Comparison of ENCODE assay signal across 19 cellular contexts in the genomic region with DNA sequence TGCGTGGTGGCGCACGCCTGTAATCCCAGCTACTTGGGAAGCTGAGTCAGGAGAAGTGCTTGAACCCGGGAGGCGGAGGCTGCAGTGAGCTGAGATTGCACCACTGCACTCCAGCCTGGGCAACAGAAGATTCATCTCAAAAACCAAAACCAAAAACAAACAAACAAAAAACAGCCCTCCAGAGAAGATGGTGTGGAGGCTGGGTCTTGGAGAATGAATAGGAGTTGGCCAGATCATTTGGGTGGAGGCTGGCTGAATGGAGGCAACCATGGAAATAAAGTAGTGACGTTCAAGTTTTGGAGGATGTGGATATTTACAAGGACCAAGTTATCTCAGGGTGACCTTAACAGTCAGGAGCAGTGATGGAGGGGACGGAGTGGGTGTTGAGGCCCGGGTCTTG.
"Had no signal": no experiment of that assay in that cellular context is flagged by ENCODE, and none has a peak within 500 bp of the region (broad histone marks: within the 10 kb centered on the region; RNA-seq: fewer than 3 reads in every experiment).

No MANE protein-coding gene starts in this region.

- H3K9me3 Mint-ChIP-seq: natural killer cell had no signal

- H3K4me1 ChIP-seq: uterus had no signal

- H3K4me3 ChIP-seq: cardiac muscle cell, lung, tibial artery, uterus had no signal

- H3K27me3 ChIP-seq: cardiac muscle cell, tibial artery, uterus had no signal

- DNase-seq: activated CD4-positive, alpha-beta T cell treated with anti-CD3 and anti-CD28 coated beads, Interleukin-2, amount 50 U/mL, for 1 hour; activated CD8-positive, alpha-beta memory T cell treated with anti-CD3 and anti-CD28 coated beads, Interleukin-2, amount 10 ng/mL, durations not matched to agents 7 days and 5 days; activated gamma-delta T cell treated with Interleukin-2 at 50 U/mL for 16 hours; activated T-cell treated with anti-CD3 and anti-CD28 coated beads, Interleukin-2, amount 50 U/mL, for 24 hours; foreskin melanocyte; head of caudate nucleus; left colon; natural killer cell; nucleus accumbens; right cardiac atrium; small intestine; T-helper 9 cell; tibial artery; uterus had no signal

- H3K27me3 Mint-ChIP-seq: activated CD8-positive, alpha-beta memory T cell treated with anti-CD3 and anti-CD28 coated beads, Interleukin-2, amount 10 ng/mL, durations not matched to agents 7 days and 5 days; activated T-cell treated with anti-CD3 and anti-CD28 coated beads, Interleukin-2, amount 50 U/mL, for 24 hours; progenitor cell of endocrine pancreas had no signal

- H3K27ac Mint-ChIP-seq: natural killer cell, progenitor cell of endocrine pancreas had no signal

- H3K36me3 ChIP-seq: cardiac muscle cell, tibial artery, uterus had no signal

- FAIRE-seq: colon, endothelial cell of umbilical vein, small intestine had no signal

- ATAC-seq: activated CD8-positive, alpha-beta memory T cell treated with anti-CD3 and anti-CD28 coated beads, Interleukin-2, amount 10 ng/mL, durations not matched to agents 7 days and 5 days; left colon; natural killer cell; right cardiac atrium had no signal

- H3K27ac ChIP-seq: cardiac muscle cell, tibial artery, uterus had no signal

- H3K9me3 ChIP-seq: tibial artery, uterus had no signal

- H3K4me3 Mint-ChIP-seq: activated CD8-positive, alpha-beta memory T cell treated with anti-CD3 and anti-CD28 coated beads, Interleukin-2, amount 10 ng/mL, durations not matched to agents 7 days and 5 days; activated T-cell treated with anti-CD3 and anti-CD28 coated beads, Interleukin-2, amount 50 U/mL, for 24 hours; natural killer cell had no signal

- H3K36me3 Mint-ChIP-seq: natural killer cell had no signal
